1 cellular context compared by ENCODE assay signal in the genomic region with DNA sequence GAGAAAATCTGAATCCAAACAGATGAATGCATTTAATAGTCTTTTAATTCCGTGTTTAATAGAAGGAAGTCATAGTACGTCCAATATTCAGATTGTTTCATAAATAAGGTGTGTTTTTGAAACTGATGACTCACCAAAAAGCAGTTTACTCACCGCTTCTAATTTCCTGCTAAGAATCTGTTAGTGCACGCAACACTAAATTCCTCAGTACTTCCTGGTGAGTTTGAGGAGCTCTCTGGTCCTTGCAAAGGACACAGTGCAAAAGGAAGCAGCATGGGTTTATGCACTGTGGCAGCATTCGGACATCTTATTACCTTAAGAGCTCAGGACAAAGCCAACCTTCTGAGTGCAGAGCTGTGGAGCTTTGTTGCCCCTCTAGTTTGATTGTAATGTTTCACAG.
TF ChIP-seq lines count a peak whose summit lies in the region.

No MANE protein-coding gene starts in this region.

TF ChIP-seq in K562, 482 proteins besides CTCF, POLR2A, EP300 and RAD21 (continued from another document):
- TF ChIP-seq ZBTB11 (CRISPR knock-in tag; IDR thresholded peaks at IDR 0.05) = no peak
- TF ChIP-seq HDAC6 (IDR thresholded peaks at IDR 0.05; ENCODE audit: low read depth, low read length) = no peak
- no peak for TF ChIP-seq HMGXB4 (CRISPR knock-in tag; IDR thresholded peaks at IDR 0.05)
- no peak for TF ChIP-seq IFI16 (CRISPR knock-in tag; IDR thresholded peaks at IDR 0.05)
- TF ChIP-seq MCM5 (IDR thresholded peaks at IDR 0.05; ENCODE audit: low read depth) = no peak
- TF ChIP-seq CLOCK (CRISPR knock-in tag; IDR thresholded peaks at IDR 0.05; ENCODE audit: borderline replicate concordance) = no peak
- no peak for TF ChIP-seq PTRF (tag; IDR thresholded peaks at IDR 0.05)
- no peak for TF ChIP-seq CREM (IDR thresholded peaks at IDR 0.05; ENCODE audit: low read depth)
- TF ChIP-seq MAFK (IDR thresholded peaks at IDR 0.05; ENCODE audit: low read length) = 0 out of 2 replicates have a peak, but pooled peaks have one; percentile 11
- peak; percentile 59 for TF ChIP-seq C11orf30 (IDR thresholded peaks at IDR 0.05; ENCODE audit: low read depth)
- no peak for TF ChIP-seq BRCA1 (IDR thresholded peaks at IDR 0.05)
- TF ChIP-seq BRCA1 (CRISPR knock-in tag; IDR thresholded peaks at IDR 0.05) = no peak
- TF ChIP-seq SMAD1 (IDR thresholded peaks at IDR 0.05; ENCODE audit: low read depth, low read length, partially characterized antibody) = no peak
- TF ChIP-seq ZNF253 (CRISPR knock-in tag; conservative IDR thresholded peaks at IDR 0.05) = no peak
- no peak for TF ChIP-seq GTF2B (IDR thresholded peaks at IDR 0.05; ENCODE audit: extremely low read depth, insufficient read length)
- TF ChIP-seq ZNF764 (CRISPR knock-in tag; IDR thresholded peaks at IDR 0.05; ENCODE audit: low read depth) = no peak
- TF ChIP-seq BHLHE40 (IDR thresholded peaks at IDR 0.05; ENCODE audit: low read length) = no peak
- no peak for TF ChIP-seq RBBP5 (IDR thresholded peaks at IDR 0.05; ENCODE audit: borderline replicate concordance, insufficient read depth, low read length, poor library complexity, severe bottlenecking)
- peak; percentile 53 for TF ChIP-seq MAFG (tag; conservative IDR thresholded peaks at IDR 0.05)
- no peak for TF ChIP-seq MXI1 (IDR thresholded peaks at IDR 0.05; ENCODE audit: low read depth, low read length)
- no peak for TF ChIP-seq ZKSCAN1 (IDR thresholded peaks at IDR 0.05; ENCODE audit: low read depth, low read length)
- TF ChIP-seq E2F3 (CRISPR knock-in tag; IDR thresholded peaks at IDR 0.05) = no peak
- TF ChIP-seq HDAC1 (IDR thresholded peaks at IDR 0.05) = no peak
- TF ChIP-seq TCF7L2 (IDR thresholded peaks at IDR 0.05; ENCODE audit: low read depth, low read length) = no peak
- no peak for TF ChIP-seq PHB (CRISPR knock-in tag; IDR thresholded peaks at IDR 0.05)
- TF ChIP-seq MAFF (IDR thresholded peaks at IDR 0.05; ENCODE audit: low read length) = peak; percentile 35; the same call in 1 of the 2 replicates
- TF ChIP-seq MTA3 (IDR thresholded peaks at IDR 0.05; ENCODE audit: borderline replicate concordance) = no peak
- no peak for TF ChIP-seq ZNF184 (CRISPR knock-in tag; IDR thresholded peaks at IDR 0.05)
